Comparison of ENCODE assay signal across 8 cellular contexts in the genomic region with DNA sequence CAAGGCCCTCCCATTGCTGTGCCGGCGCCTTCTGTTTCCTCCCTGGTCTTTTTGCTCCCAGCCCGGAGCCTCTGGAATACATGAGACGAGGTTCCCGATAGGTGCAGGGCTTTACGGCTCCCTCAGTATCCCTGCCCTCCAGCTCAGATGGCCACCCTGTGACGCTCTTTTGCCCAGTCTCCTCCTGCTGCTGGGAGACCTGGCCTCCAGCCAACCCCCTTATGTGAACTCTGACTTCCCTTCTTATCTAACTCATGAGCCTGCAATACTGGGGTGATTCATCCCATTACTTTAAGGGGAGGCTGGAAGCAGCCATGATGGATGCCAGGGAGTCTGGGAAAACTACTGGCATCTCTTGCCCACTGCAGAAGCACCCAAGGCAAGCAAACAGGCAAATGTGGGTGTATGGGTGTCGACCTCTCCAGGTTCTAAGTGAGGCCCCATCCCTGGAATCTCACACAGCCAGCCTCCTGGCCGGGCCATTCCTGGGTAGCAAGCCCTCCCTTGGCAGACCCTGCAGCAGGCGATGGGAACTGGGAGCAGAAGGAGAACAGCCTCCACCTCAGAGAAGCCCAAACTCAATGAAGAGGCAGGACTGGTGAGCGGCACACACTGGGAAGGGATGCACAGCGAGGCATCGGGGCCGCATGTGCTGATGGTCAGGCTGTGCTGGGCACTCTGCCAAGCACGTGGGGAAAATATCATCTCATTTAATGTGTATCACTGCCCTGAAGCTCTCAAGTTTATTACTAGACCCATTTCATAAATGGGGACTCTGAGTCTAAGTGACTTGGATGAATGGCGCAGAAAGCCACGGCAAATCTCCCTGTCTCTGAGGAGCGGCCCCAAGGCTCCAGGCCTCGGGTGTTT.
A peak's percentile ranks its signal among the peaks of the same experiment; 100 is the strongest.
DNase-seq lines count a peak whose midpoint lies in the region; ATAC-seq and TF ChIP-seq lines count a peak whose summit lies in the region.

No MANE protein-coding gene starts in this region.

- ATAC-seq in left colon (peak; percentile 41), HG03571 (IDR thresholded peaks at IDR 0.05; ENCODE audit: unreplicated experiment) (no peak), GM21526 (IDR thresholded peaks at IDR 0.05; ENCODE audit: low FRiP score, unreplicated experiment) (no peak)

- H3K36me3 Mint-ChIP-seq in activated CD4-positive, alpha-beta T cell treated with anti-CD3 and anti-CD28 coated beads, Interleukin-2, amount 10 ng/mL, durations not matched to agents 7 days and 5 days (ENCODE audit: low read depth) = peaks cover 36% of the 10 kb centered on the region

- no peaks in the 10 kb centered on the region for H3K9me3 Mint-ChIP-seq in activated CD4-positive, alpha-beta T cell treated with anti-CD3 and anti-CD28 coated beads, Interleukin-2, amount 10 ng/mL, durations not matched to agents 7 days and 5 days

- TF ChIP-seq CTCF in ascending aorta (IDR thresholded peaks at IDR 0.05) = no peak

- peak overlapping the region; percentile 98 for H3K27ac Mint-ChIP-seq in activated CD4-positive, alpha-beta T cell treated with anti-CD3 and anti-CD28 coated beads, Interleukin-2, amount 10 ng/mL, durations not matched to agents 7 days and 5 days

- H3K9me3 ChIP-seq in ascending aorta (no peaks in the 10 kb centered on the region), thymus (ENCODE audit: control insufficient read depth) (no peaks in the 10 kb centered on the region)

- intact Hi-C loops in ascending aorta (cut with DNase I) (loop anchor here (5.0 kb wide), 1 partner anchor 96 kb away; the partner anchor contains the start of gene FAM53B), left colon (cut with DNase I, micrococcal nuclease) (no loop called here)

- H3K27me3 Mint-ChIP-seq in activated CD4-positive, alpha-beta T cell treated with anti-CD3 and anti-CD28 coated beads, Interleukin-2, amount 10 ng/mL, durations not matched to agents 7 days and 5 days = no peaks in the 10 kb centered on the region

- peaks cover 20 to 42% of the 10 kb centered on the region in 2 donors for H3K4me1 ChIP-seq in ascending aorta
- H3K4me1 ChIP-seq in thymus (ENCODE audit: control insufficient read depth, insufficient read depth, low read length) = peaks cover 91% of the 10 kb centered on the region

- CTCF ChIA-PET in activated CD4-positive, alpha-beta T cell treated with anti-CD3 and anti-CD28 coated beads, Interleukin-2, amount 10 ng/mL, durations not matched to agents 7 days and 5 days (lab: Charles Lee) = interaction anchor here (0.8 to 2.9 kb wide), 13 partner anchors 9 to 102 kb away, joined by 3 to 13 read pairs (median 3); no protein-coding TSS in a partner anchor

- H3K36me3 ChIP-seq in ascending aorta = no peaks in the 10 kb centered on the region
- peaks cover 29% of the 10 kb centered on the region for H3K36me3 ChIP-seq in thymus (ENCODE audit: control insufficient read depth, insufficient read depth)

- peaks cover 76% of the 10 kb centered on the region for H3K4me1 Mint-ChIP-seq in activated CD4-positive, alpha-beta T cell treated with anti-CD3 and anti-CD28 coated beads, Interleukin-2, amount 10 ng/mL, durations not matched to agents 7 days and 5 days

- 96% methylated on average over 19 of the region's 19 CpGs for WGBS in thymus

- H3K4me3 Mint-ChIP-seq in activated CD4-positive, alpha-beta T cell treated with anti-CD3 and anti-CD28 coated beads, Interleukin-2, amount 10 ng/mL, durations not matched to agents 7 days and 5 days = peak overlapping the region; percentile 71

- H3K27ac ChIP-seq in ascending aorta (peak overlapping the region; percentile 59 to 77), thymus (ENCODE audit: low read depth) (peak overlapping the region; percentile 62)

- no peaks in the 10 kb centered on the region for H3K27me3 ChIP-seq in ascending aorta
- H3K27me3 ChIP-seq in thymus (ENCODE audit: control insufficient read depth, insufficient read depth) = no peaks in the 10 kb centered on the region

- POLR2A ChIA-PET in activated CD4-positive, alpha-beta T cell treated with anti-CD3 and anti-CD28 coated beads, Interleukin-2, amount 10 ng/mL, durations not matched to agents 7 days and 5 days (lab: Charles Lee) = no interaction called here

- H3K4me3 ChIP-seq in ascending aorta = peak overlapping the region in 1 of 2 donors; percentile 0
- no peak overlapping the region for H3K4me3 ChIP-seq in thymus (ENCODE audit: low read length)

- DNase-seq in activated CD4-positive, alpha-beta T cell treated with anti-CD3 and anti-CD28 coated beads, Interleukin-2, amount 10 ng/mL, durations not matched to agents 7 days and 5 days = no peak
- no peak for DNase-seq in activated CD4-positive, alpha-beta T cell treated with anti-CD3 and anti-CD28 coated beads, Interleukin-2, amount 50 U/mL, for 4 hours
- DNase-seq in ascending aorta (ENCODE audit: low spot score in 2 of 2) (peak; percentile 77 to 92), left colon (peak; percentile 65 to 69), NCI-H2107 treated with DMSO at 0.1 percent for 48 hours (lab: John Stamatoyannopoulos, UW; ENCODE audit: unreplicated experiment) (no peak)

Comparison
In these comparisons a context has a peak if more than half of its experiments do, and no peak if none do; other contexts are left out.
1. DNase-seq: peak in ascending aorta (2 of 2) and left colon (2 of 2); none in activated CD4-positive, alpha-beta T cell treated with anti-CD3 and anti-CD28 coated beads, Interleukin-2, amount 10 ng/mL, durations not matched to agents 7 days and 5 days (single experiment), activated CD4-positive, alpha-beta T cell treated with anti-CD3 and anti-CD28 coated beads, Interleukin-2, amount 50 U/mL, for 4 hours (0 of 2) and NCI-H2107 treated with DMSO at 0.1 percent for 48 hours (single experiment).